ENCODE assay signal across 7 cellular contexts in the genomic region with DNA sequence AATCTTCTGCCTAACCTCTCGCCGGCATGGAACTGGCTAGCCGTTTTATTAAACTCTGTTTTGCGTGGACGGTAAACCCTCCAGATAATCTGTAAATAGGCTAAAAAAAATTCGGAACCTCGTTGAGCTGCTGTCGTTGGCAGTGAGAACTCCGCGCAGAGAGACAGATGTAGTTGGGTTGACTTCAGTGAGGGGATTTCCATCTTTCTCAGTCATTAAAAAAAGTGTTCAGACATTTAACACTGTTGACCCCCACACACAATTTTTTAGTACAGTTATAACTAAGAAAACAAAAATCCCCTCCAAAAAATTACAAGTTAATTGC. TPM values are rescaled to one million over a fixed set of nuclear protein-coding genes. Genes with fewer than 3 reads are reported as not detected.
DNase-seq lines count a peak whose midpoint lies in the region; ATAC-seq and TF ChIP-seq lines count a peak whose summit lies in the region.

No MANE protein-coding gene starts in this region.

- H3K27me3 ChIP-seq in SU-DHL-6 (ENCODE audit: low read length): no peaks in the 10 kb centered on the region
- H3K27me3 ChIP-seq in sigmoid colon: no peaks in the 10 kb centered on the region

- intact Hi-C loops in sigmoid colon (cut with DNase I): no loop called here

- H3K27ac ChIP-seq in SU-DHL-6 (ENCODE audit: low read depth, low read length): peak overlapping the region; percentile 64
- peak overlapping the region; percentile 92 to 97 (median 96) for H3K27ac ChIP-seq in sigmoid colon

- H3K4me3 ChIP-seq in SU-DHL-6 (ENCODE audit: insufficient read depth, low read length, poor library complexity, severe bottlenecking): peak overlapping the region; percentile 95
- H3K4me3 ChIP-seq in fibroblast of pulmonary artery (replicated peaks; ENCODE audit: low read depth, low read length): peak overlapping the region; percentile 96
- H3K4me3 ChIP-seq in sigmoid colon: peak overlapping the region; percentile 69 to 86 (median 84)

- no peak for TF ChIP-seq EP300 in sigmoid colon (IDR thresholded peaks at IDR 0.05)

- peaks cover 61% of the 10 kb centered on the region for H3K79me2 ChIP-seq in SU-DHL-6 (ENCODE audit: insufficient read depth, low read length)

- H3K9me2 ChIP-seq in SU-DHL-6 (replicated peaks; ENCODE audit: insufficient read depth, low read length): no peaks in the 10 kb centered on the region

- H3K4me2 ChIP-seq in SU-DHL-6 (ENCODE audit: low read depth, low read length, poor library complexity, severe bottlenecking): peak overlapping the region; percentile 87

- H3K4me1 ChIP-seq in sigmoid colon: peaks cover 0 to 37% (median 23%) of the 10 kb centered on the region in 4 donors

- H3K36me3 ChIP-seq in SU-DHL-6 (ENCODE audit: low read length) (peaks cover 11% of the 10 kb centered on the region; the same call in 1 of the 2 replicates), sigmoid colon (peaks cover 0 to 40% (median 25%) of the 10 kb centered on the region in 4 donors)

- WGBS in sigmoid colon, 2 donors: 0% methylated on average over 10 of the region's 10 CpGs

- TF ChIP-seq POLR2A in sigmoid colon (IDR thresholded peaks at IDR 0.05): no peak

- DNase-seq in fibroblast of pulmonary artery (ENCODE audit: low read depth) (no peak), sigmoid colon (no peak), NCI-H187 (lab: John Stamatoyannopoulos, UW) (no peak)

- no peaks in the 10 kb centered on the region for H4K20me1 ChIP-seq in SU-DHL-6 (ENCODE audit: low read depth, low read length)

- H3K9ac ChIP-seq in SU-DHL-6 (ENCODE audit: low read length): peak overlapping the region; percentile 90

- no peak for TF ChIP-seq CTCF in SU-DHL-6 (IDR thresholded peaks at IDR 0.05; ENCODE audit: insufficient read depth, low read length, poor library complexity, severe bottlenecking)
- no peak for TF ChIP-seq CTCF in fibroblast of pulmonary artery (IDR thresholded peaks at IDR 0.05; ENCODE audit: low read length, missing control alignments)
- no peak for TF ChIP-seq CTCF in sigmoid colon (IDR thresholded peaks at IDR 0.05)

- ATAC-seq in GM18508 (IDR thresholded peaks at IDR 0.05; ENCODE audit: insufficient read depth, unreplicated experiment): peak; percentile 12
- peak; percentile 3 for ATAC-seq in HG02798 (IDR thresholded peaks at IDR 0.05; ENCODE audit: poor library complexity, unreplicated experiment)
- no peak for ATAC-seq in HG02623 (IDR thresholded peaks at IDR 0.05; ENCODE audit: unreplicated experiment)

- H3K9me3 ChIP-seq in SU-DHL-6 (ENCODE audit: insufficient read depth, low read length): no peaks in the 10 kb centered on the region
- H3K9me3 ChIP-seq in sigmoid colon: no peaks in the 10 kb centered on the region

- H2AFZ ChIP-seq in SU-DHL-6 (ENCODE audit: low read depth, low read length, severe bottlenecking): peak overlapping the region; percentile 44

- H3F3A ChIP-seq in SU-DHL-6 (ENCODE audit: insufficient read depth): no peaks in the 10 kb centered on the region

RNA-seq across cellular contexts. Expression of gene PARK7, which starts 0.5 kb away (rescaled TPM):
- total RNA-seq in sigmoid colon: 100 to 1,000 TPM; 176 to 252 (median 222) TPM
- polyA plus RNA-seq in sigmoid colon: 100 to 1,000 TPM; 243 to 270 (median 243) TPM

RNA-seq across cellular contexts. Expression of gene TNFRSF9, which starts 21.3 kb away (rescaled TPM):
- total RNA-seq in sigmoid colon: not detected
- polyA plus RNA-seq in sigmoid colon: 1 to 10 TPM in 2 of 3 donors, not detected in 1; 1.2 to 1.7 TPM
